Comparison of ENCODE assay signal across 17 cellular contexts in genomic region chr17:9414471-9414870, GRCh38.
A peak's percentile ranks its signal among the peaks of the same experiment; 100 is the strongest.
DNase-seq lines count a peak whose midpoint lies in the region; ATAC-seq and TF ChIP-seq lines count a peak whose summit lies in the region.
"Had no signal": no experiment of that assay in that cellular context is flagged by ENCODE, and none has a peak within 500 bp of the region (broad histone marks: within the 10 kb centered on the region; RNA-seq: fewer than 3 reads in every experiment).

No MANE protein-coding gene starts in this region.

- H3K4me3 ChIP-seq in GM12864 (ENCODE audit: low read depth, low read length) = no peak overlapping the region
- H3K4me3 ChIP-seq: coronary artery, SJSA1, tibial nerve had no signal

- DNase-seq in GM12864 (ENCODE audit: low read depth) (peak; percentile 85), NCI-H510A treated with DMSO at 0.1 percent for 48 hours (lab: John Stamatoyannopoulos, UW) (no peak)
- no peak for DNase-seq in activated CD4-positive, alpha-beta T cell treated with anti-CD3 and anti-CD28 coated beads for 48 hours
- DNase-seq in stimulated activated CD4-positive, alpha-beta T cell treated with anti-CD3 and anti-CD28 coated beads, Interleukin-4, amount 100 ng/mL, for 4 hours = no peak
- DNase-seq: ACHN; activated CD4-positive, alpha-beta T cell treated with anti-CD3 and anti-CD28 coated beads for 4 hours; activated naive CD4-positive, alpha-beta T cell treated with Interleukin-2 at 50 U/mL for 16 hours; foreskin melanocyte; H9; NCI-H446 treated with DMSO at 0.1 percent for 48 hours had no signal

- TF ChIP-seq CTCF in GM12864 (IDR thresholded peaks at IDR 0.05; ENCODE audit: low read depth, low read length, missing control alignments) = no peak

- ATAC-seq in GM19324 (IDR thresholded peaks at IDR 0.05; ENCODE audit: low FRiP score, unreplicated experiment) (peak; percentile 94), HG02642 (IDR thresholded peaks at IDR 0.05; ENCODE audit: poor library complexity, unreplicated experiment) (peak; percentile 96), HG03439 (IDR thresholded peaks at IDR 0.05; ENCODE audit: unreplicated experiment) (peak; percentile 96), esophagus mucosa (no peak)
